30 cellular contexts compared by ENCODE assay signal in the genomic region with DNA sequence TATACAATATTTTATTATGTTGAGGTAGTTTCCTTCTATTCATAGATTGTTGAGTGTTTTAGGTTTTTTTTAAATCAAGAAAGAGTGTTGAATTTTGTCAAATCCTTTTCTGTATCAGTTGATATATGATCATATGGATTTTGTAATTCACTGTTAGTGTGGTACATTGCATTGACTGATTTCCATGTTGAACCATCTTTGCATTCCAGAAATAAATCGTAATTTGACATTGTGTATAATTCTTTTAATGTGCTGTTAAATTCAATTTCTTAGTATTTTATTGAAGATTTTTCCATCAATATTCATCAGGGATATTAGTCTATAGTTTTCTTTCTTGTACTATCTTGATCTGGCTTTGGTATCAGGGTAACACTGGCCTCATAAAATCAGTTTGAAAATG.
"Had no signal": no experiment of that assay in that cellular context is flagged by ENCODE, and none has a peak within 500 bp of the region (broad histone marks: within the 10 kb centered on the region; RNA-seq: fewer than 3 reads in every experiment).

No MANE protein-coding gene starts in this region.

- H3K27me3 ChIP-seq: neutrophil, right lobe of liver, sigmoid colon, stomach, thyroid gland, tibial nerve, upper lobe of left lung, vagina had no signal

- H3K4me3 ChIP-seq: psoas muscle, right lobe of liver, sigmoid colon, stomach, thoracic aorta, thyroid gland, tibial nerve, upper lobe of left lung, vagina had no signal

- H3K27me3 Mint-ChIP-seq: naive thymus-derived CD8-positive, alpha-beta T cell; natural killer cell treated with Interleukin-12 subunit alpha and Interleukin-12 subunit beta and Interleukin-15 and Interleukin-18, amount 100 ng/mL, for 72 hours; progenitor cell of endocrine pancreas; stimulated activated naive B cell treated with anti-CD40 and anti-IgM and Interleukin-4, amounts not matched to agents 10 μg/mL and 1 μg/mL and 100 μg/mL, for 72 hours; stimulated activated naive CD8-positive, alpha-beta T cell treated with anti-CD3 and anti-CD28 coated beads, Interleukin-15, Interleukin-2, amounts not matched to agents 100 ng/mL and 50 ng/mL, for 24 hours had no signal

- H3K36me3 ChIP-seq: neutrophil had no signal

- ATAC-seq: naive thymus-derived CD8-positive, alpha-beta T cell; natural killer cell treated with Interleukin-12 subunit alpha and Interleukin-12 subunit beta and Interleukin-15 and Interleukin-18, amount 100 ng/mL, for 72 hours; psoas muscle; right cardiac atrium; right lobe of liver; stimulated activated effector memory CD8-positive, alpha-beta T cell treated with anti-CD3 and anti-CD28 coated beads, Interleukin-12 subunit alpha, Interleukin-12 subunit beta, amount 100 ng/mL, for 72 hours; stimulated activated naive B cell treated with anti-CD40 and anti-IgM and Interleukin-4, amounts not matched to agents 10 μg/mL and 1 μg/mL and 100 μg/mL, for 72 hours had no signal

- H3K27ac ChIP-seq: neutrophil, parathyroid adenoma, psoas muscle, right lobe of liver, sigmoid colon, stomach, thoracic aorta, thyroid gland, tibial nerve, upper lobe of left lung, vagina had no signal

- FAIRE-seq: small intestine, urothelium cell line had no signal

- DNase-seq: naive thymus-derived CD8-positive, alpha-beta T cell; nephron progenitor cell; nucleus accumbens; posterior cingulate gyrus; psoas muscle; right cardiac atrium; right lobe of liver; sigmoid colon; small intestine; stimulated activated CD4-positive, alpha-beta T cell treated with anti-CD3 and anti-CD28 coated beads, Interleukin-15, amount 100 ng/mL, for 24 hours; stimulated activated CD4-positive, alpha-beta T cell treated with anti-CD3 and anti-CD28 coated beads, Interleukin-2, amount 100 ng/mL, for 24 hours; stimulated activated CD4-positive, alpha-beta T cell treated with anti-CD3 and anti-CD28 coated beads, Interleukin-2, amount 100 ng/mL, for 48 hours; stimulated activated CD4-positive, alpha-beta T cell treated with anti-CD3 and anti-CD28 coated beads, Interleukin-4, amount 100 ng/mL, for 24 hours; stimulated activated naive B cell treated with anti-CD40 and anti-IgM and Interleukin-4, amounts not matched to agents 10 μg/mL and 1 μg/mL and 100 μg/mL, for 72 hours; stimulated activated naive CD4-positive, alpha-beta T cell treated with Interleukin-2 at 50 U/mL for 16 hours; stomach; thyroid gland; trophoblast cell; upper lobe of left lung had no signal

- H3K4me1 ChIP-seq: parathyroid adenoma, psoas muscle, right lobe of liver, sigmoid colon, stomach, tibial nerve, upper lobe of left lung, vagina had no signal

- H3K9me3 ChIP-seq: neutrophil, psoas muscle, right lobe of liver, thoracic aorta, thyroid gland, upper lobe of left lung, vagina had no signal

- H3K4me3 Mint-ChIP-seq: naive thymus-derived CD8-positive, alpha-beta T cell; natural killer cell treated with Interleukin-12 subunit alpha and Interleukin-12 subunit beta and Interleukin-15 and Interleukin-18, amount 100 ng/mL, for 72 hours; nephron progenitor cell; neural crest cell; stimulated activated effector memory CD8-positive, alpha-beta T cell treated with anti-CD3 and anti-CD28 coated beads, Interleukin-12 subunit alpha, Interleukin-12 subunit beta, amount 100 ng/mL, for 72 hours; stimulated activated naive B cell treated with anti-CD40 and anti-IgM and Interleukin-4, amounts not matched to agents 10 μg/mL and 1 μg/mL and 100 μg/mL, for 72 hours; stimulated activated naive CD8-positive, alpha-beta T cell treated with anti-CD3 and anti-CD28 coated beads, Interleukin-15, Interleukin-2, amounts not matched to agents 100 ng/mL and 50 ng/mL, for 24 hours had no signal

- H3K27ac Mint-ChIP-seq: naive thymus-derived CD8-positive, alpha-beta T cell; natural killer cell treated with Interleukin-12 subunit alpha and Interleukin-12 subunit beta and Interleukin-15 and Interleukin-18, amount 100 ng/mL, for 72 hours; nephron progenitor cell; progenitor cell of endocrine pancreas; stimulated activated effector memory CD8-positive, alpha-beta T cell treated with anti-CD3 and anti-CD28 coated beads, Interleukin-12 subunit alpha, Interleukin-12 subunit beta, amount 100 ng/mL, for 72 hours; stimulated activated naive CD8-positive, alpha-beta T cell treated with anti-CD3 and anti-CD28 coated beads, Interleukin-15, Interleukin-2, amounts not matched to agents 100 ng/mL and 50 ng/mL, for 24 hours had no signal
